In genomic region chr1:20486457-20487235, GRCh38 we compare ENCODE assay signal across 9 cellular contexts. TPM values are rescaled to one million over a fixed set of nuclear protein-coding genes. Genes with fewer than 3 reads are reported as not detected.
DNase-seq lines count a peak whose midpoint lies in the region; ATAC-seq and TF ChIP-seq lines count a peak whose summit lies in the region.
"Had no signal": no experiment of that assay in that cellular context is flagged by ENCODE, and none has a peak within 500 bp of the region (broad histone marks: within the 10 kb centered on the region; RNA-seq: fewer than 3 reads in every experiment).

No MANE protein-coding gene starts in this region.

- TF ChIP-seq POLR2A in lower leg skin (IDR thresholded peaks at IDR 0.05) (no peak), suprapubic skin (IDR thresholded peaks at IDR 0.05) (no peak)

- intact Hi-C loops in lower leg skin (cut with DNase I; ENCODE audit: low total_unique reads) = loop anchor here (10.0 kb wide), 1 partner anchor 102 kb away; no protein-coding TSS in a partner anchor

- no peaks in the 10 kb centered on the region for H3K9me3 ChIP-seq in suprapubic skin

- H3K27ac Mint-ChIP-seq in stimulated activated naive CD8-positive, alpha-beta T cell treated with anti-CD3 and anti-CD28 coated beads, Interleukin-15, Interleukin-2, amounts not matched to agents 100 ng/mL and 50 ng/mL, for 24 hours = no peak overlapping the region

- no peak for ATAC-seq in stimulated activated naive CD8-positive, alpha-beta T cell treated with anti-CD3 and anti-CD28 coated beads, Interleukin-15, Interleukin-2, amounts not matched to agents 100 U/mL and 50 U/mL, for 24 hours
- ATAC-seq in GM18511 (IDR thresholded peaks at IDR 0.05; ENCODE audit: unreplicated experiment) (no peak), HG03378 (IDR thresholded peaks at IDR 0.05; ENCODE audit: unreplicated experiment) (no peak)
- ATAC-seq: GM12878 had no signal

- H3K4me1 ChIP-seq in suprapubic skin = peaks cover 38% of the 10 kb centered on the region

- H3K36me3 Mint-ChIP-seq in stimulated activated naive CD8-positive, alpha-beta T cell treated with anti-CD3 and anti-CD28 coated beads, Interleukin-15, Interleukin-2, amounts not matched to agents 100 ng/mL and 50 ng/mL, for 24 hours (ENCODE audit: low read depth) = peaks cover 4% of the 10 kb centered on the region

- TF ChIP-seq EP300 in suprapubic skin (IDR thresholded peaks at IDR 0.05) = no peak

- no peaks in the 10 kb centered on the region for H3K9me3 Mint-ChIP-seq in stimulated activated naive CD8-positive, alpha-beta T cell treated with anti-CD3 and anti-CD28 coated beads, Interleukin-15, Interleukin-2, amounts not matched to agents 100 ng/mL and 50 ng/mL, for 24 hours

- WGBS in lower leg skin, 2 donors = 3% methylated on average over 29 to 33 of the region's 51 CpGs
- 10% methylated on average over 8 of the region's 51 CpGs for WGBS in suprapubic skin

- DNase-seq in stimulated activated naive CD8-positive, alpha-beta T cell treated with anti-CD3 and anti-CD28 coated beads, Interleukin-15, Interleukin-2, amounts not matched to agents 100 U/mL and 50 U/mL, for 24 hours = no peak
- peak; percentile 53 for DNase-seq in RPMI8226
- DNase-seq in ecto neural progenitor cell (ENCODE audit: low spot score) = peak; percentile 90
- peak in 1 of 2 donors; percentile 91 for DNase-seq in lower leg skin (ENCODE audit: low spot score in 2 of 2)
- DNase-seq in suprapubic skin (ENCODE audit: low spot score in 2 of 2) = peak; percentile 86

- H3K36me3 ChIP-seq in suprapubic skin = no peaks in the 10 kb centered on the region

- peak overlapping the region; percentile 54 for H3K4me3 Mint-ChIP-seq in stimulated activated naive CD8-positive, alpha-beta T cell treated with anti-CD3 and anti-CD28 coated beads, Interleukin-15, Interleukin-2, amounts not matched to agents 100 ng/mL and 50 ng/mL, for 24 hours

- peak overlapping the region; percentile 80 for H3K27ac ChIP-seq in suprapubic skin

- peaks cover 45% of the 10 kb centered on the region for H3K27me3 ChIP-seq in suprapubic skin

- peak overlapping the region; percentile 44 for H3K4me3 ChIP-seq in lower leg skin (ENCODE audit: low read depth, poor library complexity, severe bottlenecking)
- peak overlapping the region; percentile 57 for H3K4me3 ChIP-seq in suprapubic skin
- H3K4me3 ChIP-seq: GM12878 had no signal

- TF ChIP-seq CTCF in lower leg skin (IDR thresholded peaks at IDR 0.05) (no peak), suprapubic skin (IDR thresholded peaks at IDR 0.05) (no peak)

- peaks cover 65% of the 10 kb centered on the region for H3K27me3 Mint-ChIP-seq in stimulated activated naive CD8-positive, alpha-beta T cell treated with anti-CD3 and anti-CD28 coated beads, Interleukin-15, Interleukin-2, amounts not matched to agents 100 ng/mL and 50 ng/mL, for 24 hours

- H3K4me1 Mint-ChIP-seq in stimulated activated naive CD8-positive, alpha-beta T cell treated with anti-CD3 and anti-CD28 coated beads, Interleukin-15, Interleukin-2, amounts not matched to agents 100 ng/mL and 50 ng/mL, for 24 hours (ENCODE audit: low read depth) = peaks cover 10% of the 10 kb centered on the region

RNA-seq across cellular contexts. Expression of gene CAMK2N1, which starts 0.6 kb away (rescaled TPM):
- total RNA-seq in lower leg skin (10 to 100 TPM in 2 of 4 donors, 1 to 10 TPM in 2; 3.8 to 13.3 (median 8.4) TPM), suprapubic skin (10 to 100 TPM in 2 of 4 donors, 1 to 10 TPM in 2; 7.0 to 18.1 (median 9.5) TPM)

RNA-seq across cellular contexts. Expression of gene MUL1, which starts 21.3 kb away (rescaled TPM):
- total RNA-seq in lower leg skin = 10 to 100 TPM; 32.7 to 46.2 (median 37.4) TPM
- total RNA-seq in suprapubic skin = 10 to 100 TPM; 27.2 to 36.5 (median 28.4) TPM
